Comparison of ENCODE assay signal across 1 cellular context in genomic region chr18:22687892-22688680, GRCh38.
TF ChIP-seq lines count a peak whose summit lies in the region.

No MANE protein-coding gene starts in this region.

TF ChIP-seq in HEK293, 187 proteins besides CTCF, POLR2A, EP300 and RAD21 (continued from another document):
- TF ChIP-seq ZNF660 (tag by site-specific recombination; IDR thresholded peaks at IDR 0.05) (no peak), ZNF214 (tag by site-specific recombination; IDR thresholded peaks at IDR 0.05; ENCODE audit: borderline replicate concordance) (no peak), TSHZ1 (tag by site-specific recombination; IDR thresholded peaks at IDR 0.05; ENCODE audit: borderline replicate concordance) (no peak)
